1 cellular context compared by ENCODE assay signal in genomic region chr12:56127888-56128668, GRCh38.
TF ChIP-seq lines count a peak whose summit lies in the region.

Gene ESYT1 (plus strand): TSS chr12:56128267. CDS start chr12:56128320, 53 bp downstream.

TF ChIP-seq in K562, 482 proteins besides CTCF, POLR2A, EP300 and RAD21 (continued from another document and continues in another):
- TF ChIP-seq IRF9 (tag; IDR thresholded peaks at IDR 0.05) (no peak), HDAC2 (IDR thresholded peaks at IDR 0.05) (peak; percentile 18; the same call in 1 of the 2 replicates), FOXK2 (conservative IDR thresholded peaks at IDR 0.05 in 1 of 2, IDR thresholded peaks at IDR 0.05 in 1 of 2; ENCODE audit: low read depth in 2 of 2) (peak; percentile 18 to 43; a peak in 2 of 4 replicates), CBX3 (IDR thresholded peaks at IDR 0.05; ENCODE audit: borderline replicate concordance in 1 of 2, low read length in 2 of 2) (no peak), GATAD2B (IDR thresholded peaks at IDR 0.05; ENCODE audit: borderline replicate concordance) (no peak), DNMT1 (IDR thresholded peaks at IDR 0.05) (no peak), ETV5 (CRISPR knock-in tag; IDR thresholded peaks at IDR 0.05; ENCODE audit: low read depth) (no peak; the same call in none of the 2 replicates), SFPQ (IDR thresholded peaks at IDR 0.05; ENCODE audit: low read depth, low read length) (no peak), NRF1 (conservative IDR thresholded peaks at IDR 0.05 in 1 of 2, IDR thresholded peaks at IDR 0.05 in 1 of 2) (peak; percentile 80 to 83), ZNF140 (CRISPR knock-in tag; IDR thresholded peaks at IDR 0.05) (no peak), MITF (IDR thresholded peaks at IDR 0.05) (no peak), PYGO2 (tag; IDR thresholded peaks at IDR 0.05) (no peak), ELF4 (CRISPR knock-in tag; IDR thresholded peaks at IDR 0.05) (no peak), HDAC3 (IDR thresholded peaks at IDR 0.05; ENCODE audit: borderline replicate concordance, partially characterized antibody) (no peak), ZNF551 (CRISPR knock-in tag; IDR thresholded peaks at IDR 0.05) (no peak), STAG1 (CRISPR knock-in tag; IDR thresholded peaks at IDR 0.05; ENCODE audit: borderline replicate concordance) (no peak), DDX20 (tag; IDR thresholded peaks at IDR 0.05; ENCODE audit: low read depth) (no peak), HOMEZ (CRISPR knock-in tag; IDR thresholded peaks at IDR 0.05) (no peak; the same call in 1 of the 2 replicates), ZNF444 (CRISPR knock-in tag; IDR thresholded peaks at IDR 0.05) (no peak), RBM39 (optimal IDR thresholded peaks at IDR 0.05; ENCODE audit: low read depth, low read length) (no peak), SP1 (CRISPR knock-in tag; IDR thresholded peaks at IDR 0.05) (peak; percentile 87), ZNF197 (CRISPR knock-in tag; IDR thresholded peaks at IDR 0.05; ENCODE audit: low read depth) (no peak), E2F8 (IDR thresholded peaks at IDR 0.05; ENCODE audit: low read depth, partially characterized antibody) (peak; percentile 100), ZNF232 (CRISPR knock-in tag; IDR thresholded peaks at IDR 0.05) (no peak), TCF15 (CRISPR knock-in tag; IDR thresholded peaks at IDR 0.05) (no peak), NFXL1 (CRISPR knock-in tag; IDR thresholded peaks at IDR 0.05) (no peak), CBX1 (IDR thresholded peaks at IDR 0.05; ENCODE audit: low read depth) (peak; percentile 37; the same call in 1 of the 2 replicates), CBFA2T3 (IDR thresholded peaks at IDR 0.05) (no peak), GATAD2A (IDR thresholded peaks at IDR 0.05) (no peak), FOSL1 (tag; conservative IDR thresholded peaks at IDR 0.05) (no peak; the same call in 1 of the 2 replicates), BMI1 (IDR thresholded peaks at IDR 0.05; ENCODE audit: low read length) (no peak), SIX5 (IDR thresholded peaks at IDR 0.05; ENCODE audit: borderline replicate concordance in 1 of 2, insufficient read depth in 1 of 2, low read depth in 1 of 2, low read length in 2 of 2) (no peak), ARID1B (IDR thresholded peaks at IDR 0.05) (no peak), USF1 (CRISPR knock-in tag; IDR thresholded peaks at IDR 0.05) (peak; percentile 88), TEAD2 (tag; IDR thresholded peaks at IDR 0.05) (no peak), XRCC3 (IDR thresholded peaks at IDR 0.05) (no peak), CUX1 (CRISPR knock-in tag; IDR thresholded peaks at IDR 0.05) (no peak), PTTG1 (tag; IDR thresholded peaks at IDR 0.05; ENCODE audit: low read depth) (no peak), TAF15 (IDR thresholded peaks at IDR 0.05; ENCODE audit: low read depth, low read length) (peak; percentile 65; the same call in 1 of the 2 replicates), PRDM10 (IDR thresholded peaks at IDR 0.05; ENCODE audit: partially characterized antibody) (peak; percentile 85), NFATC3 (IDR thresholded peaks at IDR 0.05) (no peak)
